5 cellular contexts compared by ENCODE assay signal in genomic region chr10:67684140-67684539, GRCh38. TPM values are rescaled to one million over a fixed set of nuclear protein-coding genes. Genes with fewer than 3 reads are reported as not detected.
"Had no signal": no experiment of that assay in that cellular context is flagged by ENCODE, and none has a peak within 500 bp of the region (broad histone marks: within the 10 kb centered on the region; RNA-seq: fewer than 3 reads in every experiment).

No MANE protein-coding gene starts in this region.

RNA-seq across cellular contexts. Expression of gene CTNNA3, which starts 11.9 kb away (rescaled TPM):
- total RNA-seq: natural killer cell; natural killer cell treated with Interleukin-12 subunit alpha and Interleukin-12 subunit beta and Interleukin-15 and Interleukin-18, amount 100 ng/mL, for 72 hours; osteoblast; pulmonary artery endothelial cell had no signal
- polyA plus RNA-seq: smooth muscle cell had no signal
